In the genomic region with DNA sequence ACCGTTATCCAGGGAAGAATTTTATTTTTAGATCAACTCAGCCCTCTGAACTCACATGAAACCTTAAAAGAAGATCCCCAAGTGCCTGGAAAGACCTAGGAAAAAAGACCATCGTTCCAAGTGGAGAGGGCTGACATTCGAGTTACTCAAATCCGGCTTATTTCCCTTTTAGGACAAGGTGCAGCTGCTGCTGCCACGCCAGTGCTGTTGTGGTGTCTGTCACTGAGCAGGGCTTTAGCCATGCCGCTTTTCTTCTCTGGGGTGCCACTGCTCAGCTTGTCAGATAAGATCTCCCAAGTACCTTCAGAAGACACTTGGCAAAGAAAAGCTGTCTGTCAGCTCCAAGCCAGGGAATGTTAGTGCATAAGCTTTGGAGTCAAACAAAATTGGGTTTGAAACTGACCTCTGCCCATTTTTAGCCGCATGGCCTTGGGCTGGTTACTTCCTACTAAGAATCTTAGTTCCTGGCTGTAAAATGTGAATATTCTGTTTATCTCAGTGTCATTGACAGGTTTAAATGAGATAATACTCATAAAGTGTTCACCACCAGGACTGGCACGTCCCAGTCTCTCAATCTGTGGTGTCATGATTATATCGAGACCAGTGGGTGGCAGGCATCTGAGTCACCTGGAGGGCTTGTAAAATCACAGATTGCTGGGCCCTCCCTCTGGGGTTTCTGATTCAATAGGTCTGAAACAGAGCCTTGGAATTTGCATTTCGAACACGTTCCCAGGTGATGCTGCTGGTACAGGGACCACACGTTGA, we compare ENCODE assay signal across 23 cellular contexts.
DNase-seq lines count a peak whose midpoint lies in the region; ATAC-seq and TF ChIP-seq lines count a peak whose summit lies in the region.
"Had no signal": no experiment of that assay in that cellular context is flagged by ENCODE, and none has a peak within 500 bp of the region (broad histone marks: within the 10 kb centered on the region; RNA-seq: fewer than 3 reads in every experiment).

No MANE protein-coding gene starts in this region.

- H4K20me1 ChIP-seq in HCT116 (ENCODE audit: insufficient read depth): no peaks in the 10 kb centered on the region

- TF ChIP-seq CTCF in HCT116 (IDR thresholded peaks at IDR 0.05 in 2 of 3, conservative IDR thresholded peaks at IDR 0.05 in 1 of 3; ENCODE audit: borderline replicate concordance in 1 of 3, insufficient read depth in 1 of 3, low read depth in 2 of 3, low read length in 2 of 3) (no peak), chondrocyte (IDR thresholded peaks at IDR 0.05) (no peak), prostate gland (IDR thresholded peaks at IDR 0.05) (no peak), testis (IDR thresholded peaks at IDR 0.05) (no peak)

- no TSS peak for BruUV-seq in HCT116 (replicated peaks; lab: Mats Ljungman, UMichigan)

- no peak overlapping the region for H3K9ac ChIP-seq in HCT116 (ENCODE audit: low read length)

- TF ChIP-seq POLR2A in HCT116 (IDR thresholded peaks at IDR 0.05; ENCODE audit: borderline replicate concordance, extremely low read depth, insufficient read depth, insufficient read length) (no peak), prostate gland (IDR thresholded peaks at IDR 0.05) (no peak), testis (IDR thresholded peaks at IDR 0.05) (no peak)

- H3K4me2 ChIP-seq in HCT116 (ENCODE audit: low read length): no peak overlapping the region; the same call in 1 of the 2 replicates
- H3K4me2 ChIP-seq: PC-9 had no signal

- no peak overlapping the region for H3K4me3 ChIP-seq in HCT116 (replicated peaks in 1 of 2; ENCODE audit: low read depth in 1 of 2, low read length in 2 of 2)
- H3K4me3 ChIP-seq in prostate gland: no peak overlapping the region
- H3K4me3 ChIP-seq in testis: no peak overlapping the region
- H3K4me3 ChIP-seq: HAP-1, PC-9, tibial nerve had no signal

- no peaks in the 10 kb centered on the region for H3K9me3 ChIP-seq in HCT116 (ENCODE audit: control insufficient read depth in 1 of 2, insufficient read depth in 1 of 2, low read depth in 1 of 2, low read length in 2 of 2)
- no peaks in the 10 kb centered on the region for H3K9me3 ChIP-seq in prostate gland
- H3K9me3 ChIP-seq in testis: no peaks in the 10 kb centered on the region
- H3K9me3 ChIP-seq: HAP-1, tibial nerve had no signal

- WGBS in prostate gland: 45% methylated on average over 12 of the region's 12 CpGs
- whole genome bisulfite sequencing in testis, 2 donors: 58 to 60% methylated on average over 11 to 12 of the region's 12 CpGs

- ATAC-seq in HCT116 (peak; percentile 61), GM21528 (IDR thresholded peaks at IDR 0.05; ENCODE audit: low FRiP score, unreplicated experiment) (no peak)
- ATAC-seq: stimulated activated naive CD8-positive, alpha-beta T cell treated with anti-CD3 and anti-CD28 coated beads, Interleukin-15, Interleukin-2, amounts not matched to agents 100 U/mL and 50 U/mL, for 24 hours had no signal

- H2AFZ ChIP-seq in HCT116 (ENCODE audit: low read depth, low read length, poor library complexity, severe bottlenecking): no peak overlapping the region
- H2AFZ ChIP-seq: PC-9 had no signal

- TF ChIP-seq RAD21 in HCT116 (IDR thresholded peaks at IDR 0.05; ENCODE audit: low read depth): no peak

- intact Hi-C loops in HCT116 (cut with micrococcal nuclease): no loop called here
- intact Hi-C loops in prostate gland (cut with DNase I): loop anchor here (10.0 kb wide), 1 partner anchor 117 kb away; a partner anchor contains a TSS
- intact Hi-C loops in testis (cut with DNase I; ENCODE audit: low total_unique reads): no loop called here

- peaks cover 4% of the 10 kb centered on the region for H3K36me3 Mint-ChIP-seq in chondrocyte (ENCODE audit: low read depth)

- peaks cover 0 to 7% of the 10 kb centered on the region in 2 experiments; a peak in 1 of 4 replicates for H3K4me1 ChIP-seq in HCT116 (ENCODE audit: control insufficient read depth in 1 of 2, insufficient read depth in 2 of 2, low read length in 2 of 2)
- peaks cover 3% of the 10 kb centered on the region for H3K4me1 ChIP-seq in prostate gland (replicated peaks)
- H3K4me1 ChIP-seq in testis: peaks cover 16% of the 10 kb centered on the region
- H3K4me1 ChIP-seq: HAP-1 had no signal

- no peaks in the 10 kb centered on the region for H3K79me2 ChIP-seq in HCT116 (ENCODE audit: insufficient read depth, low read length)

- H3K36me3 ChIP-seq in HCT116 (ENCODE audit: control insufficient read depth in 1 of 2, insufficient read depth in 2 of 2, low read length in 2 of 2) (no peaks in the 10 kb centered on the region), prostate gland (no peaks in the 10 kb centered on the region), testis (ENCODE audit: low read depth, missing control alignments) (no peaks in the 10 kb centered on the region)
- H3K36me3 ChIP-seq: HAP-1, tibial nerve had no signal

- H3K9me2 ChIP-seq in HCT116 (ENCODE audit: insufficient read depth): no peaks in the 10 kb centered on the region

- H3K27me3 ChIP-seq in HCT116 (ENCODE audit: insufficient read depth, low read length) (peaks cover 6% of the 10 kb centered on the region; the same call in 1 of the 2 replicates), prostate gland (replicated peaks; ENCODE audit: insufficient read depth) (no peaks in the 10 kb centered on the region), testis (no peaks in the 10 kb centered on the region)
- H3K27me3 ChIP-seq: tibial nerve had no signal

- CTCF ChIA-PET in HCT116 (lab: Charles Lee): no interaction called here

- peak overlapping the region; percentile 27 for H3K27ac Mint-ChIP-seq in chondrocyte (ENCODE audit: unreplicated experiment)
- H3K27ac Mint-ChIP-seq: activated CD4-positive, alpha-beta memory T cell treated with anti-CD3 and anti-CD28 coated beads, Interleukin-2, amount 10 ng/mL, durations not matched to agents 7 days and 5 days had no signal

- RAD21 ChIA-PET in HCT116 (lab: Charles Lee; ENCODE audit: low non-redundant PET in 1 of 2, low total read pairs in 2 of 2, uncharacterized antibody in 2 of 2, unreplicated experiment in 2 of 2): no interaction called here

- H3K4me3 Mint-ChIP-seq in chondrocyte (ENCODE audit: unreplicated experiment): no peak overlapping the region
- H3K4me3 Mint-ChIP-seq: activated CD4-positive, alpha-beta memory T cell treated with anti-CD3 and anti-CD28 coated beads, Interleukin-2, amount 10 ng/mL, durations not matched to agents 7 days and 5 days; neural crest cell had no signal

- DNase-seq in HCT116 (ENCODE audit: low read depth, low spot score): peak; percentile 41
- peak; percentile 11 for DNase-seq in NCI-H69 (lab: John Stamatoyannopoulos, UW)
- no peak for DNase-seq in chondrocyte (ENCODE audit: low spot score)
- no peak for DNase-seq in prostate gland (ENCODE audit: low spot score)
- DNase-seq in stimulated activated CD4-positive, alpha-beta T cell treated with anti-CD3 and anti-CD28 coated beads, Interleukin-4, amount 100 ng/mL, for 24 hours: no peak
- no peak for DNase-seq in C1 segment of cervical spinal cord (lab: John Stamatoyannopoulos, UW)
- no peak for DNase-seq in testis
- DNase-seq: activated CD4-positive, alpha-beta memory T cell treated with anti-CD3 and anti-CD28 coated beads, Interleukin-2, amount 10 ng/mL, durations not matched to agents 7 days and 5 days; activated naive CD4-positive, alpha-beta T cell treated with anti-CD3 and anti-CD28 coated beads, Interleukin-2, amount 50 U/mL, for 16 hours; activated T-cell treated with anti-CD3 and anti-CD28 coated beads, Interleukin-2, amount 50 U/mL, for 48 hours; aorta; DND-41; head of caudate nucleus; Kasumi-1; NCI-H1417; NCI-H774; stimulated activated CD4-positive, alpha-beta T cell treated with anti-CD3 and anti-CD28 coated beads, Interleukin-2, amount 100 ng/mL, for 24 hours; stimulated activated naive CD8-positive, alpha-beta T cell treated with anti-CD3 and anti-CD28 coated beads, Interleukin-15, Interleukin-2, amounts not matched to agents 100 U/mL and 50 U/mL, for 24 hours had no signal

- POLR2A ChIA-PET in HCT116 (lab: Charles Lee): no interaction called here

- H3K27ac ChIP-seq in HCT116 (ENCODE audit: low read depth, low read length): no peak overlapping the region
- peak overlapping the region; percentile 7 to 34 for H3K27ac ChIP-seq in prostate gland
- H3K27ac ChIP-seq in testis: no peak overlapping the region
- H3K27ac ChIP-seq: PC-9, tibial nerve had no signal

- peaks cover 26% of the 10 kb centered on the region for H3K4me1 Mint-ChIP-seq in chondrocyte (ENCODE audit: low read depth)
- H3K4me1 Mint-ChIP-seq: activated CD4-positive, alpha-beta memory T cell treated with anti-CD3 and anti-CD28 coated beads, Interleukin-2, amount 10 ng/mL, durations not matched to agents 7 days and 5 days had no signal

- no peaks in the 10 kb centered on the region for H3K9me3 Mint-ChIP-seq in chondrocyte (ENCODE audit: low read depth)
- H3K9me3 Mint-ChIP-seq: activated CD4-positive, alpha-beta memory T cell treated with anti-CD3 and anti-CD28 coated beads, Interleukin-2, amount 10 ng/mL, durations not matched to agents 7 days and 5 days; neural crest cell had no signal

- H3K27me3 Mint-ChIP-seq in chondrocyte (ENCODE audit: low read depth): no peaks in the 10 kb centered on the region

TF ChIP-seq in HCT116, 20 proteins besides CTCF, POLR2A, EP300 and RAD21:
- peak; percentile 35; the same call in 1 of the 2 replicates for TF ChIP-seq EGR1 (IDR thresholded peaks at IDR 0.05; ENCODE audit: low read depth)
- 0 out of 2 replicates have a peak, but pooled peaks have one; percentile 14 for TF ChIP-seq CBX3 (IDR thresholded peaks at IDR 0.05; ENCODE audit: low read depth)
- no peak for TF ChIP-seq TCF7L2 (IDR thresholded peaks at IDR 0.05; ENCODE audit: borderline replicate concordance, extremely low read depth, insufficient read depth, insufficient read length)
- 0 out of 2 replicates have a peak, but pooled peaks have one; percentile 13 for TF ChIP-seq JUND (IDR thresholded peaks at IDR 0.05)

Comparison
In these comparisons a context has a peak if more than half of its experiments do, and no peak if none do; other contexts are left out.
1. DNase-seq: peak in HCT116 (single experiment) and NCI-H69 (single experiment); none in chondrocyte (single experiment), prostate gland (single experiment), stimulated activated CD4-positive, alpha-beta T cell treated with anti-CD3 and anti-CD28 coated beads, Interleukin-4, amount 100 ng/mL, for 24 hours (single experiment), C1 segment of cervical spinal cord (0 of 14) and testis (single experiment).
2. H3K27ac ChIP-seq: peak in prostate gland (2 of 2); none in HCT116 (single experiment) and testis (0 of 2).